ENCODE assay signal across 18 cellular contexts in the genomic region with DNA sequence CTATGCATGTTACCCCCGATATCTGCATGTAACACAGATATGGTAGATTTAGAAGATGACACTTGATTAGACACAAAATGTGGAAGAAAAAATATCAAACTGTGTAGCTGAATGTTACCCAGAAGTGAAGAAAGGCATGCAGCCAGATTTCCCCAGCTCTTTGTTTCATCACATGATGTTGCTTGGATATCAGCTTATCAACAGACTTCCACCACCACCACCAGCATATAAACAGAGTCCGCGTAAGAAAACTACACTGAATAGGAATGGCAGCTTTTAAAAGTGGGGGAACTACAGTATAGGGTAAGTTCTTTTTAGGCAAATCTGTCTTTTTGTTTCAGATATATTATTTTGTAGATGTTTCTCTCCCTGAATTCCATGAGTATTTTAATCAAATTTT. TPM values are rescaled to one million over a fixed set of nuclear protein-coding genes. Genes with fewer than 3 reads are reported as not detected.
DNase-seq lines count a peak whose midpoint lies in the region; ATAC-seq and TF ChIP-seq lines count a peak whose summit lies in the region.
"Had no signal": no experiment of that assay in that cellular context is flagged by ENCODE, and none has a peak within 500 bp of the region (broad histone marks: within the 10 kb centered on the region; RNA-seq: fewer than 3 reads in every experiment).

A gene (plus strand): TSS at position 223 of the 400 bp plus-strand sequence. CDS start 2,484 bp downstream, outside the sequence.

- no peak within 1 kb of the TSS for H3K4me3 Mint-ChIP-seq in glutamatergic neuron (ENCODE audit: unreplicated experiment)
- H3K4me3 Mint-ChIP-seq in activated CD4-positive, alpha-beta T cell treated with anti-CD3 and anti-CD28 coated beads, Interleukin-2, amount 10 ng/mL, durations not matched to agents 7 days and 5 days, result no peak within 1 kb of the TSS
- H3K4me3 Mint-ChIP-seq: CD14-positive monocyte; CD8-positive, alpha-beta T cell had no signal

- WGBS in right cardiac atrium, result 35% methylated on average over 3 of the region's 3 CpGs
- WGBS in heart left ventricle, 4 donors, result 36 to 42% (median 36%) methylated on average over 3 of the region's 3 CpGs

- TF ChIP-seq POLR2A in heart left ventricle (IDR thresholded peaks at IDR 0.05), result no peak

- peak within 1 kb of the TSS; percentile 32 for H3K4me3 ChIP-seq in right cardiac atrium (ENCODE audit: low read length)
- H3K4me3 ChIP-seq in heart left ventricle, result no peak within 1 kb of the TSS
- H3K4me3 ChIP-seq: HAP-1 had no signal

- POLR2A ChIA-PET in activated CD4-positive, alpha-beta T cell treated with anti-CD3 and anti-CD28 coated beads, Interleukin-2, amount 10 ng/mL, durations not matched to agents 7 days and 5 days (lab: Charles Lee), result no interaction called here

- H3K27ac ChIP-seq in right cardiac atrium (ENCODE audit: low read length) (no peak within 1 kb of the TSS), heart left ventricle (no peak within 1 kb of the TSS)
- H3K27ac ChIP-seq: 22Rv1 had no signal

- no peaks in the 10 kb centered on the region for H3K9me3 Mint-ChIP-seq in glutamatergic neuron (ENCODE audit: unreplicated experiment)
- H3K9me3 Mint-ChIP-seq in activated CD4-positive, alpha-beta T cell treated with anti-CD3 and anti-CD28 coated beads, Interleukin-2, amount 10 ng/mL, durations not matched to agents 7 days and 5 days, result no peaks in the 10 kb centered on the region
- H3K9me3 Mint-ChIP-seq: CD8-positive, alpha-beta T cell had no signal

- no peaks in the 10 kb centered on the region for H3K4me1 ChIP-seq in right cardiac atrium (ENCODE audit: control insufficient read depth, insufficient read depth, low read length)
- H3K4me1 ChIP-seq in heart left ventricle, result peaks cover 0 to 12% (median 0%) of the 10 kb centered on the region in 12 donors
- H3K4me1 ChIP-seq: HAP-1 had no signal

- CTCF ChIA-PET in activated CD4-positive, alpha-beta T cell treated with anti-CD3 and anti-CD28 coated beads, Interleukin-2, amount 10 ng/mL, durations not matched to agents 7 days and 5 days (lab: Charles Lee), result no interaction called here

- H3K27me3 Mint-ChIP-seq in glutamatergic neuron (ENCODE audit: unreplicated experiment), result peaks cover 2% of the 10 kb centered on the region
- H3K27me3 Mint-ChIP-seq in activated CD4-positive, alpha-beta T cell treated with anti-CD3 and anti-CD28 coated beads, Interleukin-2, amount 10 ng/mL, durations not matched to agents 7 days and 5 days, result peaks cover 19% of the 10 kb centered on the region

- H3K27me3 ChIP-seq in right cardiac atrium (ENCODE audit: control insufficient read depth, insufficient read depth) (no peaks in the 10 kb centered on the region), heart left ventricle (no peaks in the 10 kb centered on the region)

- H3K36me3 ChIP-seq in heart left ventricle, result no peaks in the 10 kb centered on the region
- H3K36me3 ChIP-seq: HAP-1 had no signal

- H3K27ac Mint-ChIP-seq in glutamatergic neuron (ENCODE audit: unreplicated experiment), result peak within 1 kb of the TSS; percentile 56
- H3K27ac Mint-ChIP-seq in activated CD4-positive, alpha-beta T cell treated with anti-CD3 and anti-CD28 coated beads, Interleukin-2, amount 10 ng/mL, durations not matched to agents 7 days and 5 days, result no peak within 1 kb of the TSS
- H3K27ac Mint-ChIP-seq: CD14-positive monocyte; CD8-positive, alpha-beta T cell had no signal

- H3K36me3 Mint-ChIP-seq in glutamatergic neuron (ENCODE audit: unreplicated experiment), result no peaks in the 10 kb centered on the region
- no peaks in the 10 kb centered on the region for H3K36me3 Mint-ChIP-seq in activated CD4-positive, alpha-beta T cell treated with anti-CD3 and anti-CD28 coated beads, Interleukin-2, amount 10 ng/mL, durations not matched to agents 7 days and 5 days (ENCODE audit: low read depth)
- H3K36me3 Mint-ChIP-seq: CD14-positive monocyte; CD8-positive, alpha-beta T cell had no signal

- ATAC-seq in right cardiac atrium (peak in 1 of 2 donors; percentile 47), heart left ventricle (no peak)
- ATAC-seq: CD8-positive, alpha-beta T cell had no signal

- H3K9me3 ChIP-seq in right cardiac atrium (ENCODE audit: control insufficient read depth, low read length) (no peaks in the 10 kb centered on the region), heart left ventricle (peaks cover 0 to 3% (median 0%) of the 10 kb centered on the region in 12 donors)
- H3K9me3 ChIP-seq: HAP-1 had no signal

- DNase-seq in NCI-H2107 treated with DMSO at 0.1 percent for 48 hours (lab: John Stamatoyannopoulos, UW; ENCODE audit: unreplicated experiment), result peak; percentile 3
- DNase-seq in NCI-H2107 (lab: John Stamatoyannopoulos, UW), result no peak
- DNase-seq in right cardiac atrium, result no peak
- no peak for DNase-seq in heart left ventricle
- DNase-seq in glutamatergic neuron, result no peak
- DNase-seq in stimulated activated CD4-positive, alpha-beta T cell treated with anti-CD3 and anti-CD28 coated beads, Interleukin-4, amount 100 ng/mL, for 1 hour, result no peak
- DNase-seq in activated CD4-positive, alpha-beta T cell treated with anti-CD3 and anti-CD28 coated beads, Interleukin-2, amount 10 ng/mL, durations not matched to agents 7 days and 5 days, result no peak
- no peak for DNase-seq in EL
- DNase-seq: CD8-positive, alpha-beta T cell; COR-L47; DND-41; GF-D8 had no signal

- no peak for TF ChIP-seq CTCF in heart left ventricle (IDR thresholded peaks at IDR 0.05)
- TF ChIP-seq CTCF in glutamatergic neuron (IDR thresholded peaks at IDR 0.05; ENCODE audit: partially characterized antibody, unreplicated experiment), result no peak

- intact Hi-C loops in right cardiac atrium (cut with DNase I) (no loop called here), heart left ventricle (cut with DNase I) (no loop called here)

- peaks cover 12% of the 10 kb centered on the region for H3K4me1 Mint-ChIP-seq in glutamatergic neuron (ENCODE audit: low read depth, unreplicated experiment)
- no peaks in the 10 kb centered on the region for H3K4me1 Mint-ChIP-seq in activated CD4-positive, alpha-beta T cell treated with anti-CD3 and anti-CD28 coated beads, Interleukin-2, amount 10 ng/mL, durations not matched to agents 7 days and 5 days

RNA-seq across cellular contexts. Expression of the gene that starts here (rescaled TPM):
- total RNA-seq in right cardiac atrium, result 10 to 100 TPM; 16.4 to 91.9 (median 48.9) TPM
- 10.5 TPM for polyA plus RNA-seq in right cardiac atrium
- 1 to 10 TPM in 2 of 9 donors, under 1 TPM in 7; 0.07 to 1.3 (median 0.69) TPM for total RNA-seq in heart left ventricle
- polyA plus RNA-seq in heart left ventricle, result under 1 TPM; 0.12 to 0.38 TPM
- not detected for total RNA-seq in glutamatergic neuron (ENCODE audit: unreplicated experiment)
- total RNA-seq in activated CD4-positive, alpha-beta T cell treated with anti-CD3 and anti-CD28 coated beads, Interleukin-2, amount 10 ng/mL, durations not matched to agents 7 days and 5 days, result not detected
- total RNA-seq: A673; CD8-positive, alpha-beta T cell; H1 had no signal
- polyA plus RNA-seq: BJ, CD14-positive monocyte, H1 had no signal

Comparison
In these comparisons a context has a peak if more than half of its experiments do, and no peak if none do; other contexts are left out.
1. RNA of the gene that starts here (total RNA-seq): 16.4 to 91.9 TPM in right cardiac atrium; 0.07 to 1.3 TPM in heart left ventricle, not detected in glutamatergic neuron (single experiment) and not detected in activated CD4-positive, alpha-beta T cell treated with anti-CD3 and anti-CD28 coated beads, Interleukin-2, amount 10 ng/mL, durations not matched to agents 7 days and 5 days; every median in the first group is over 4 times any median in the second.